ENCODE assay signal across 8 cellular contexts in the genomic region with DNA sequence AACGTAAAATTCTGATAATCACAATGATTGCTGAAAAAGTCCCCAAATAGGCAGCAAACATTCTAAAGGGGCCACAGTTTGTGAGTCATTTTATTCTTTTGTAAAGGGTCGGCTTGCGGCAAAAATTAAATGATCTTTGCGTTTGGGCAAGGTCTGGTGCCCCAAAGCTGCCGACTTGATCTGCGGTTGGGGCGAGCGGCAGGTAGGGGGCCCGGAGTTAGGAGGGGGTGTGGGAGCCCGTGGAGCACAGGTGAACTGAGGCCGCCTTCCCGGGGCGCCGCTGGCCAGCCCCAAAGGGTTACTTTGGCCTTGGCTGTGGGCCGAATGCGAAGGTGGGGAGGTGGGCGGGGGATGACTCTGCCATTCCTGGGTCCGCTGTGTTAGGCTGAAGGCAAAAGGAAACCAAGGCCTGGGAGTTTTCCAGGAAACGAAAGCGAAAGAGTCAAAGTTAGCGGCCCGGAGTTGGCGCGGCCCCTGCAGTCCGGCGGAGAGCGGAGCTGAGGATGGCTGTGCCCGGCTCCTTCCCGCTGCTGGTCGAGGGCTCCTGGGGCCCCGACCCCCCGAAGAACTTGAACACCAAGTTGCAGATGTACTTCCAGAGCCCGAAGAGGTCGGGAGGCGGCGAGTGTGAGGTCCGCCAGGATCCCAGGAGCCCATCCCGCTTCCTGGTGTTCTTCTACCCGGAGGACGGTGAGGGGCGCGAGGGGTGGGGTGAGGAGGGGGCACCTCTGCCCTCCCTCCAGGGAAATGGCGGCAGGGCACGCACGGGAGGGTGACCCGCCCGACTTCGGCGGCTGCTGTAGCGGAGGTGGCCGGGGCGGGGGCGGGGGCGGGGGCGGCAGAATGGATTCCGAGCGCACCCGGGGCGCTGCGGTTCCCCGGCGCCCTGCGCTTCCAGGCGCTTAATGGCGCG. TPM values are rescaled to one million over a fixed set of nuclear protein-coding genes. Genes with fewer than 3 reads are reported as not detected.
DNase-seq lines count a peak whose midpoint lies in the region; ATAC-seq and FAIRE-seq lines count a peak whose summit lies in the region.

Gene PARP14 (plus strand): TSS at position 459 of the 913 bp plus-strand sequence. CDS start 45 bp downstream, at position 504.

- no peaks in the 10 kb centered on the region for H3K27me3 Mint-ChIP-seq in activated naive CD4-positive, alpha-beta T cell treated with anti-CD3 and anti-CD28 coated beads, Interleukin-2, amount 10 ng/mL, durations not matched to agents 7 days and 5 days

- no CpG with 5 or more reads among the region's 66 CpGs for WGBS in neuronal stem cell (ENCODE audit: extremely low coverage in 2 of 2, insufficient read length in 2 of 2, insufficient replicate concordance in 1 of 2), 2 donors

- H4K8ac ChIP-seq in neuronal stem cell (ENCODE audit: low read depth, low read length) = no peak within 1 kb of the TSS

- H2BK120ac ChIP-seq in neuronal stem cell (ENCODE audit: low read depth, low read length) = no peak within 1 kb of the TSS

- H3K9me3 Mint-ChIP-seq in activated naive CD4-positive, alpha-beta T cell treated with anti-CD3 and anti-CD28 coated beads, Interleukin-2, amount 10 ng/mL, durations not matched to agents 7 days and 5 days = no peaks in the 10 kb centered on the region

- no peak within 1 kb of the TSS for H3K4ac ChIP-seq in neuronal stem cell (ENCODE audit: low read length)

- peak within 1 kb of the TSS; percentile 55 to 72 for H3K4me3 ChIP-seq in neuronal stem cell (ENCODE audit: low read length in 2 of 2)

- ATAC-seq in GM18867 (IDR thresholded peaks at IDR 0.05; ENCODE audit: unreplicated experiment) (peak; percentile 42), HG03571 (IDR thresholded peaks at IDR 0.05; ENCODE audit: unreplicated experiment) (peak; percentile 34)

- in situ Hi-C loops in ACHN (cut with HindIII; ENCODE audit: low pct_ligation_motif_present, low pct_unique_long_range_greater_than_20kb, low sequenced_read_pairs) = no loop called here
- in situ Hi-C loops in SK-MEL-5 (cut with HindIII; ENCODE audit: low pct_unique_long_range_greater_than_20kb, low sequenced_read_pairs) = no loop called here

- CTCF ChIA-PET in activated naive CD4-positive, alpha-beta T cell treated with anti-CD3 and anti-CD28 coated beads, Interleukin-2, amount 10 ng/mL, durations not matched to agents 7 days and 5 days (lab: Charles Lee) = interaction anchor here (1.2 to 6.7 kb wide), 11 partner anchors 12 to 295 kb away, joined by 3 to 183 read pairs (median 8); partner anchors contain the start of genes DTX3L and PARP9

- peaks cover 2 to 27% (median 12%) of the 10 kb centered on the region in 3 experiments for H3K27me3 ChIP-seq in neuronal stem cell (ENCODE audit: control insufficient read depth in 3 of 3, insufficient read depth in 3 of 3, low read depth in 1 of 3, low read length in 3 of 3)

- H2AK5ac ChIP-seq in neuronal stem cell (ENCODE audit: low read depth, low read length) = no peak within 1 kb of the TSS

- no peaks in the 10 kb centered on the region for H3K79me1 ChIP-seq in neuronal stem cell (ENCODE audit: low read depth, low read length)

- H2AFZ ChIP-seq in neuronal stem cell (ENCODE audit: low read length) = peak within 1 kb of the TSS; percentile 86

- DNase-seq in ACHN (peak; percentile 83), SK-MEL-5 (ENCODE audit: low read depth, low spot score) (peak; percentile 66), frontal cortex (ENCODE audit: low spot score in 2 of 2) (peak; percentile 34 to 54), neuronal stem cell (ENCODE audit: low spot score) (peak; percentile 26), superior temporal gyrus (ENCODE audit: extremely low spot score) (peak; percentile 38)
- peak; percentile 84 for DNase-seq in activated naive CD4-positive, alpha-beta T cell treated with anti-CD3 and anti-CD28 coated beads, Interleukin-2, amount 10 ng/mL, durations not matched to agents 7 days and 5 days

- H2BK12ac ChIP-seq in neuronal stem cell (ENCODE audit: low read length) = no peak within 1 kb of the TSS

- peak within 1 kb of the TSS; percentile 98 for H3K27ac Mint-ChIP-seq in activated naive CD4-positive, alpha-beta T cell treated with anti-CD3 and anti-CD28 coated beads, Interleukin-2, amount 10 ng/mL, durations not matched to agents 7 days and 5 days

- peak within 1 kb of the TSS; percentile 50 for H3K9ac ChIP-seq in neuronal stem cell (ENCODE audit: low read depth, low read length, poor library complexity)

- peak within 1 kb of the TSS; percentile 83 for H3K4me2 ChIP-seq in neuronal stem cell (ENCODE audit: insufficient read depth, low read length, poor library complexity, severe bottlenecking)

- H3K4me1 ChIP-seq in neuronal stem cell (ENCODE audit: control insufficient read depth in 2 of 2, insufficient read depth in 1 of 2, low read depth in 1 of 2, low read length in 2 of 2) = peaks cover 5% of the 10 kb centered on the region in 2 donors

- FAIRE-seq in frontal cortex (lab: Jason Lieb, UNC) = no peak

- peak within 1 kb of the TSS; percentile 54 for H2BK15ac ChIP-seq in neuronal stem cell (ENCODE audit: low read length)

- peak within 1 kb of the TSS; percentile 83 for H3K23ac ChIP-seq in neuronal stem cell (ENCODE audit: low read depth, low read length, poor library complexity)

- H2BK5ac ChIP-seq in neuronal stem cell (ENCODE audit: low read length) = peak within 1 kb of the TSS; percentile 25

- H4K91ac ChIP-seq in neuronal stem cell (ENCODE audit: low read depth, low read length, poor library complexity) = no peak within 1 kb of the TSS

- peaks cover 0 to 3% of the 10 kb centered on the region in 2 donors for H3K9me3 ChIP-seq in neuronal stem cell (replicated peaks in 1 of 2; ENCODE audit: control insufficient read depth in 2 of 2, insufficient read depth in 1 of 2, low read depth in 1 of 2, low read length in 2 of 2)

- H3K14ac ChIP-seq in neuronal stem cell (ENCODE audit: low read length) = no peak within 1 kb of the TSS

- H3K4me3 Mint-ChIP-seq in activated naive CD4-positive, alpha-beta T cell treated with anti-CD3 and anti-CD28 coated beads, Interleukin-2, amount 10 ng/mL, durations not matched to agents 7 days and 5 days = peak within 1 kb of the TSS; percentile 88

- H3K27ac ChIP-seq in neuronal stem cell (replicated peaks; ENCODE audit: low read length) = no peak within 1 kb of the TSS

- peaks cover 35% of the 10 kb centered on the region for H3K36me3 Mint-ChIP-seq in activated naive CD4-positive, alpha-beta T cell treated with anti-CD3 and anti-CD28 coated beads, Interleukin-2, amount 10 ng/mL, durations not matched to agents 7 days and 5 days

- H3K4me1 Mint-ChIP-seq in activated naive CD4-positive, alpha-beta T cell treated with anti-CD3 and anti-CD28 coated beads, Interleukin-2, amount 10 ng/mL, durations not matched to agents 7 days and 5 days = peaks cover 67% of the 10 kb centered on the region

- peak within 1 kb of the TSS; percentile 94 for H3K18ac ChIP-seq in neuronal stem cell (ENCODE audit: low read length)

- H3K36me3 ChIP-seq in neuronal stem cell (replicated peaks in 1 of 2; ENCODE audit: control insufficient read depth in 2 of 2, insufficient read depth in 2 of 2, low read length in 2 of 2) = no peaks in the 10 kb centered on the region

RNA-seq across cellular contexts. Expression of gene PARP14, which starts in this region (rescaled TPM):
- total RNA-seq in SK-MEL-5 (2014; rRNA removed; shearing (Covaris generic)) = 23.6 and 25.9 TPM in 2 replicates
- 10.6 and 15.6 TPM in 2 replicates for polyA plus RNA-seq in SK-MEL-5 (2015; cell fraction: cytosol; rRNA removed)
- 49.4 and 59.9 TPM in 2 replicates for polyA plus RNA-seq in SK-MEL-5 (2015; cell fraction: nucleus; rRNA removed)
- total RNA-seq in frontal cortex = 7.3 TPM
- 0.71 TPM for polyA plus RNA-seq in neuronal stem cell (2013, experiment 1 of 2)
- 0.89 TPM for polyA plus RNA-seq in neuronal stem cell (2013, experiment 2 of 2)

Comparison
In these comparisons a context has a peak if more than half of its experiments do, and no peak if none do; other contexts are left out.
1. DNase-seq: peak in every context shown above with its lines; median percentile 84 in activated naive CD4-positive, alpha-beta T cell treated with anti-CD3 and anti-CD28 coated beads, Interleukin-2, amount 10 ng/mL, durations not matched to agents 7 days and 5 days; 83 in ACHN; 66 in SK-MEL-5; 44 in frontal cortex; 38 in superior temporal gyrus; 26 in neuronal stem cell.